In the genomic region with DNA sequence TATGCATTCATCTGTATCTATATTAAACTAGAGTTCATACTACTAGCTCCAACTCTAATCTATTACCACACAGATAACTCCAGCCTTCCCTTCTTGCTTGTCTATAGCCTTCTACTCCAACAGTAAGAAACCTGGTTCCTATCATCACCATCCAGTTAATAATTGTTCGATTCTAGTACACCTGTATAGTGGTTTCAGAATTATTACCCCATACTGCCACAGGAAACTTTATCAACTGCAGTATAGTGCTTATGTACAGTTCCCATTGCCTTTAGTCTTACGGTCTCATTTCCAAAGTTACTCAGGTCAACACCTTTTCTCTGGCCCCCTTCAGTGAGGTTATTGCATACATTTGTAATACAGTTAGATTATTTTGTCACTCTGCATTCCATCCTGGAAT, we compare ENCODE assay signal across 1 cellular context.
TF ChIP-seq lines count a peak whose summit lies in the region.

No MANE protein-coding gene starts in this region.

TF ChIP-seq in GM12878, 131 proteins besides CTCF, POLR2A, EP300 and RAD21:
- no peak for TF ChIP-seq POU2F2 (IDR thresholded peaks at IDR 0.05; ENCODE audit: borderline replicate concordance, low read depth, low read length)
- TF ChIP-seq, protein P1, sequence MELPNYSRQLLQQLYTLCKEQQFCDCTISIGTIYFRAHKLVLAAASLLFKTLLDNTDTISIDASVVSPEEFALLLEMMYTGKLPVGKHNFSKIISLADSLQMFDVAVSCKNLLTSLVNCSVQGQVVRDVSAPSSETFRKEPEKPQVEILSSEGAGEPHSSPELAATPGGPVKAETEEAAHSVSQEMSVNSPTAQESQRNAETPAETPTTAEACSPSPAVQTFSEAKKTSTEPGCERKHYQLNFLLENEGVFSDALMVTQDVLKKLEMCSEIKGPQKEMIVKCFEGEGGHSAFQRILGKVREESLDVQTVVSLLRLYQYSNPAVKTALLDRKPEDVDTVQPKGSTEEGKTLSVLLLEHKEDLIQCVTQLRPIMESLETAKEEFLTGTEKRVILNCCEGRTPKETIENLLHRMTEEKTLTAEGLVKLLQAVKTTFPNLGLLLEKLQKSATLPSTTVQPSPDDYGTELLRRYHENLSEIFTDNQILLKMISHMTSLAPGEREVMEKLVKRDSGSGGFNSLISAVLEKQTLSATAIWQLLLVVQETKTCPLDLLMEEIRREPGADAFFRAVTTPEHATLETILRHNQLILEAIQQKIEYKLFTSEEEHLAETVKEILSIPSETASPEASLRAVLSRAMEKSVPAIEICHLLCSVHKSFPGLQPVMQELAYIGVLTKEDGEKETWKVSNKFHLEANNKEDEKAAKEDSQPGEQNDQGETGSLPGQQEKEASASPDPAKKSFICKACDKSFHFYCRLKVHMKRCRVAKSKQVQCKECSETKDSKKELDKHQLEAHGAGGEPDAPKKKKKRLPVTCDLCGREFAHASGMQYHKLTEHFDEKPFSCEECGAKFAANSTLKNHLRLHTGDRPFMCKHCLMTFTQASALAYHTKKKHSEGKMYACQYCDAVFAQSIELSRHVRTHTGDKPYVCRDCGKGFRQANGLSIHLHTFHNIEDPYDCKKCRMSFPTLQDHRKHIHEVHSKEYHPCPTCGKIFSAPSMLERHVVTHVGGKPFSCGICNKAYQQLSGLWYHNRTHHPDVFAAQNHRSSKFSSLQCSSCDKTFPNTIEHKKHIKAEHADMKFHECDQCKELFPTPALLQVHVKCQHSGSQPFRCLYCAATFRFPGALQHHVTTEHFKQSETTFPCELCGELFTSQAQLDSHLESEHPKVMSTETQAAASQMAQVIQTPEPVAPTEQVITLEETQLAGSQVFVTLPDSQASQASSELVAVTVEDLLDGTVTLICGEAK (IDR thresholded peaks at IDR 0.05; ENCODE audit: borderline replicate concordance), result peak; percentile 65; the same call in 1 of the 2 replicates
